ENCODE assay signal across 14 cellular contexts in genomic region chr1:89218941-89219340, GRCh38. TPM values are rescaled to one million over a fixed set of nuclear protein-coding genes. Genes with fewer than 3 reads are reported as not detected.
"Had no signal": no experiment of that assay in that cellular context is flagged by ENCODE, and none has a peak within 500 bp of the region (broad histone marks: within the 10 kb centered on the region; RNA-seq: fewer than 3 reads in every experiment).

No MANE protein-coding gene starts in this region.

RNA-seq across cellular contexts. Expression of gene GBP4, which starts 20.2 kb away (rescaled TPM):
- total RNA-seq: myocyte had no signal

RNA-seq across cellular contexts. Expression of gene GBP7, which starts 43.1 kb away (rescaled TPM):
- total RNA-seq: dermis blood vessel endothelial cell, esophagus mucosa, esophagus squamous epithelium, gastrocnemius medialis, glomerular endothelial cell, kidney epithelial cell, left cardiac atrium, left ventricle myocardium superior, lower leg skin, lower lobe of right lung, lung microvascular endothelial cell, myocyte had no signal
- polyA plus RNA-seq: heart right ventricle, keratinocyte had no signal

RNA-seq across cellular contexts. Expression of gene GBP5, which starts 53.7 kb away (rescaled TPM):
- total RNA-seq: myocyte had no signal
